Comparison of ENCODE assay signal across 12 cellular contexts in genomic region chr3:129624347-129625070, GRCh38. TPM values are rescaled to one million over a fixed set of nuclear protein-coding genes. Genes with fewer than 3 reads are reported as not detected.
DNase-seq lines count a peak whose midpoint lies in the region; ATAC-seq and TF ChIP-seq lines count a peak whose summit lies in the region.
"Had no signal": no experiment of that assay in that cellular context is flagged by ENCODE, and none has a peak within 500 bp of the region (broad histone marks: within the 10 kb centered on the region; RNA-seq: fewer than 3 reads in every experiment).

No MANE protein-coding gene starts in this region.

- no peaks in the 10 kb centered on the region for H3K36me3 ChIP-seq in gastrocnemius medialis
- H3K36me3 ChIP-seq in SJCRH30 = no peaks in the 10 kb centered on the region

- in situ Hi-C loops in gastrocnemius medialis (cut with MboI; ENCODE audit: low sequenced_read_pairs in 4 of 4) = loop anchor here in 1 of 4 donors (10.0 kb wide), 1 partner anchor 130 kb away; no protein-coding TSS in a partner anchor

- ATAC-seq in left ventricle myocardium superior (no peak), gastrocnemius medialis (no peak), GM19452 (IDR thresholded peaks at IDR 0.05; ENCODE audit: unreplicated experiment) (no peak)

- intact Hi-C loops in left ventricle myocardium superior (cut with micrococcal nuclease) = loop anchor here (10.0 kb wide), 1 partner anchor 130 kb away; no protein-coding TSS in a partner anchor
- intact Hi-C loops in gastrocnemius medialis (cut with DNase I; ENCODE audit: low total_unique reads) = loop anchor here (5.0 kb wide), 1 partner anchor 132 kb away; no protein-coding TSS in a partner anchor

- TF ChIP-seq CTCF in gastrocnemius medialis (IDR thresholded peaks at IDR 0.05 in 4 of 5, conservative IDR thresholded peaks at IDR 0.05 in 1 of 5) = no peak

- H3K9me3 ChIP-seq in gastrocnemius medialis (no peaks in the 10 kb centered on the region), SJCRH30 (replicated peaks) (no peaks in the 10 kb centered on the region)

- DNase-seq in HCEC 1CT (peak; percentile 43), SK-N-DZ (ENCODE audit: low spot score) (peak; percentile 11), left ventricle myocardium superior (peak; percentile 60), gastrocnemius medialis (no peak), NCI-H1105 treated with DMSO at 0.1 percent for 48 hours (lab: John Stamatoyannopoulos, UW) (no peak), HUDEP-2 (lab: John Stamatoyannopoulos, UW; ENCODE audit: unreplicated experiment in 76 of 76) (no peak), SJCRH30 (no peak)
- DNase-seq: central memory CD4-positive, alpha-beta T cell; NCI-H2029 treated with DMSO at 0.1 percent for 48 hours; nephron progenitor cell had no signal

- no peak overlapping the region for H3K4me3 ChIP-seq in gastrocnemius medialis
- H3K4me3 ChIP-seq in SJCRH30 = no peak overlapping the region
- H3K4me3 ChIP-seq: GM23338 had no signal

- peak overlapping the region in 3 of 4 donors; percentile 95 to 99 (median 96) for H3K27ac ChIP-seq in gastrocnemius medialis
- no peak overlapping the region for H3K27ac ChIP-seq in SJCRH30

- H3K4me1 ChIP-seq in gastrocnemius medialis = peaks cover 41 to 49% of the 10 kb centered on the region in 2 donors
- H3K4me1 ChIP-seq in SJCRH30 = peaks cover 7% of the 10 kb centered on the region; the same call in 1 of the 2 replicates

- TF ChIP-seq POLR2A in gastrocnemius medialis (IDR thresholded peaks at IDR 0.05) = no peak

- no peaks in the 10 kb centered on the region for H3K27me3 ChIP-seq in gastrocnemius medialis
- H3K27me3 ChIP-seq in SJCRH30 = no peaks in the 10 kb centered on the region

RNA-seq across cellular contexts. Expression of gene PLXND1, which starts 18.0 kb away (rescaled TPM):
- 31.9 and 32.6 TPM in 2 replicates for polyA plus RNA-seq in SK-N-DZ (2014; cell fraction: cytosol; rRNA removed)
- 44.3 and 89.8 TPM in 2 replicates for polyA plus RNA-seq in SK-N-DZ (2014; cell fraction: nucleus; rRNA removed)
- total RNA-seq in left ventricle myocardium superior = 56.6 TPM
- 10 to 100 TPM; 15.7 to 70.9 (median 19.9) TPM for total RNA-seq in gastrocnemius medialis
- total RNA-seq in SJCRH30 (2014; rRNA removed; shearing (Covaris generic)) = 91.1 and 95.8 TPM in 2 replicates

Comparison
In these comparisons a context has a peak if more than half of its experiments do, and no peak if none do; other contexts are left out.
1. DNase-seq: peak in HCEC 1CT (single experiment), SK-N-DZ (single experiment) and left ventricle myocardium superior (single experiment); none in gastrocnemius medialis (0 of 2), NCI-H1105 treated with DMSO at 0.1 percent for 48 hours (single experiment), HUDEP-2 (0 of 76) and SJCRH30 (0 of 2).